31 cellular contexts compared by ENCODE assay signal in genomic region chrX:19517965-19518364, GRCh38. TPM values are rescaled to one million over a fixed set of nuclear protein-coding genes. Genes with fewer than 3 reads are reported as not detected.
"Had no signal": no experiment of that assay in that cellular context is flagged by ENCODE, and none has a peak within 500 bp of the region (broad histone marks: within the 10 kb centered on the region; RNA-seq: fewer than 3 reads in every experiment).

No MANE protein-coding gene starts in this region.

- H3K4me1 ChIP-seq: adrenal gland, ascending aorta, breast epithelium had no signal

- H3K36me3 ChIP-seq: adrenal gland, ascending aorta, brain microvascular endothelial cell, breast epithelium, cardiac muscle cell had no signal

- H3K4me3 ChIP-seq: adrenal gland, ascending aorta, body of pancreas, breast epithelium, cardiac muscle cell had no signal

- DNase-seq: activated effector memory CD4-positive, alpha-beta T cell treated with anti-CD3 and anti-CD28 coated beads, Interleukin-2, amount 50 U/mL, for 16 hours; activated effector memory CD4-positive, alpha-beta T cell treated with Interleukin-2 at 50 U/mL for 16 hours; activated gamma-delta T cell; activated gamma-delta T cell treated with Interleukin-2 at 50 U/mL for 16 hours; activated naive CD4-positive, alpha-beta T cell; activated naive CD4-positive, alpha-beta T cell treated with anti-CD3 and anti-CD28 coated beads for 36 hours; activated naive CD4-positive, alpha-beta T cell treated with anti-CD3 and anti-CD28 coated beads, Interleukin-2, amount 10 ng/mL, durations not matched to agents 7 days and 5 days; activated naive CD4-positive, alpha-beta T cell treated with anti-CD3 and anti-CD28 coated beads, Interleukin-2, amount 50 U/mL, for 16 hours; activated naive CD4-positive, alpha-beta T cell treated with Interleukin-2 at 50 U/mL for 16 hours; activated naive CD8-positive, alpha-beta T cell treated with anti-CD3 and anti-CD28 coated beads for 36 hours; activated naive CD8-positive, alpha-beta T cell treated with anti-CD3 and anti-CD28 coated beads, Interleukin-2, amount 10 ng/mL, durations not matched to agents 7 days and 5 days; activated naive CD8-positive, alpha-beta T cell treated with anti-CD3 and anti-CD28 coated beads, Interleukin-2, amount 50 U/mL, for 24 hours; activated T-cell treated with anti-CD3 and anti-CD28 coated beads, Interleukin-2, amount 50 U/mL, for 1 hour; activated T-cell treated with anti-CD3 and anti-CD28 coated beads, Interleukin-2, amount 50 U/mL, for 24 hours; activated T-cell treated with anti-CD3 and anti-CD28 coated beads, Interleukin-2, amount 50 U/mL, for 4 hours; activated T-cell treated with anti-CD3 and anti-CD28 coated beads, Interleukin-2, amount 50 U/mL, for 48 hours; activated T-cell treated with anti-CD3 and anti-CD28 coated beads, Interleukin-2, amount 50 U/mL, for 72 hours; adrenal gland; amniotic stem cell; amygdala; anterior cingulate cortex; aorta; body of pancreas; brain microvascular endothelial cell; caudate nucleus; central memory CD4-positive, alpha-beta T cell; cerebellar nuclear complex had no signal

- H3K27me3 ChIP-seq: adrenal gland, ascending aorta, brain microvascular endothelial cell had no signal

- H3K9me3 ChIP-seq: adrenal gland, ascending aorta, body of pancreas had no signal

- H3K27ac ChIP-seq: adrenal gland, ascending aorta, body of pancreas, brain microvascular endothelial cell, breast epithelium, cardiac muscle cell had no signal

RNA-seq across cellular contexts. Expression of gene MAP3K15, which starts 2.7 kb away (rescaled TPM):
- total RNA-seq: breast epithelium, cardiac septum had no signal
